Comparison of ENCODE assay signal across 8 cellular contexts in genomic region chr20:5127204-5127858, GRCh38. TPM values are rescaled to one million over a fixed set of nuclear protein-coding genes. Genes with fewer than 3 reads are reported as not detected.
DNase-seq lines count a peak whose midpoint lies in the region; ATAC-seq and TF ChIP-seq lines count a peak whose summit lies in the region.

No MANE protein-coding gene starts in this region.

- peaks cover 35 to 37% (median 36%) of the 10 kb centered on the region in 3 donors for H3K4me1 Mint-ChIP-seq in T-cell

- CTCF ChIA-PET in T-cell (lab: Charles Lee) = interaction anchor here (0.6 to 2.1 kb wide), 15 partner anchors 11 to 709 kb away, joined by 3 to 46 read pairs (median 4); no protein-coding TSS in a partner anchor

- H3K9me3 ChIP-seq in HAP-1 = no peaks in the 10 kb centered on the region
- no peaks in the 10 kb centered on the region for H3K9me3 ChIP-seq in gastrocnemius medialis

- POLR2A ChIA-PET in T-cell (lab: Charles Lee) = interaction anchor here (0.6 to 1.2 kb wide), 8 partner anchors 12 to 315 kb away, joined by 3 to 13 read pairs (median 4); no protein-coding TSS in a partner anchor

- peak overlapping the region; percentile 90 to 94 (median 93) for H3K4me3 Mint-ChIP-seq in T-cell

- ATAC-seq in T-cell (replicated peaks in 1 of 4) (peak; percentile 26 to 48 (median 32)), gastrocnemius medialis (peak; percentile 22 to 35)

- H3K36me3 ChIP-seq in HAP-1 (replicated peaks) = no peaks in the 10 kb centered on the region
- no peaks in the 10 kb centered on the region for H3K36me3 ChIP-seq in gastrocnemius medialis

- peak overlapping the region; percentile 92 to 99 (median 95) for H3K27ac ChIP-seq in gastrocnemius medialis

- H3K27ac Mint-ChIP-seq in T-cell = peak overlapping the region; percentile 95

- in situ Hi-C loops in HAP-1 (cut with MboI; ENCODE audit: low sequenced_read_pairs) (no loop called here), gastrocnemius medialis (cut with MboI; ENCODE audit: low sequenced_read_pairs in 4 of 4) (loop anchor here in 3 of 4 donors (5.0 to 10.0 kb wide), 2 partner anchors 57 to 60 kb away; no protein-coding TSS in a partner anchor)

- intact Hi-C loops in gastrocnemius medialis (cut with DNase I; ENCODE audit: low total_unique reads) = loop anchor here (2.0 to 10.0 kb wide), 3 partner anchors 23 to 757 kb away; no protein-coding TSS in a partner anchor

- peaks cover 7% of the 10 kb centered on the region; the same call in 1 of the 2 replicates for H3K4me1 ChIP-seq in HAP-1
- peaks cover 20 to 38% of the 10 kb centered on the region in 2 donors for H3K4me1 ChIP-seq in gastrocnemius medialis

- peak overlapping the region; percentile 62 for H3K4me3 ChIP-seq in HAP-1
- peak overlapping the region; percentile 73 to 89 (median 82) for H3K4me3 ChIP-seq in gastrocnemius medialis

- no peaks in the 10 kb centered on the region for H3K9me3 Mint-ChIP-seq in T-cell

- H3K27me3 ChIP-seq in HAP-1 (ENCODE audit: low read depth) = no peaks in the 10 kb centered on the region
- no peaks in the 10 kb centered on the region for H3K27me3 ChIP-seq in gastrocnemius medialis

- no peaks in the 10 kb centered on the region for H3K36me3 Mint-ChIP-seq in T-cell

- peak; percentile 30 for DNase-seq in GM03348 (ENCODE audit: low spot score)
- peak; percentile 22 to 73 for DNase-seq in HAP-1 (ENCODE audit: low spot score in 2 of 2)
- peak; percentile 69 for DNase-seq in M059J (ENCODE audit: low read depth)
- DNase-seq in T-cell = peak; percentile 32 to 78 (median 70)
- peak in 36 of 56 donors; percentile 5 to 73 (median 42) for DNase-seq in amygdala (lab: John Stamatoyannopoulos, UW)
- peak; percentile 37 for DNase-seq in hepatic stellate cell (ENCODE audit: low spot score)
- DNase-seq in gastrocnemius medialis = peak; percentile 16 to 55
- no peak for DNase-seq in cortex of kidney (lab: John Stamatoyannopoulos, UW)

- TF ChIP-seq POLR2A in gastrocnemius medialis (IDR thresholded peaks at IDR 0.05) = peak in 1 of 2 donors; percentile 36

- no peaks in the 10 kb centered on the region for H3K27me3 Mint-ChIP-seq in T-cell

- no peak for TF ChIP-seq CTCF in gastrocnemius medialis (IDR thresholded peaks at IDR 0.05 in 4 of 5, conservative IDR thresholded peaks at IDR 0.05 in 1 of 5)

RNA-seq across cellular contexts. Expression of gene CDS2, which starts 0.5 kb away (rescaled TPM):
- 25.8 and 42.0 TPM in 2 replicates for total RNA-seq in M059J (2014; rRNA removed; shearing (Covaris generic))
- total RNA-seq in T-cell (10 to 100 TPM; 47.1 to 62.2 (median 48.9) TPM), gastrocnemius medialis (10 to 100 TPM in 3 of 4 donors, 1 to 10 TPM in 1; 9.0 to 18.5 (median 14.5) TPM)

RNA-seq across cellular contexts. Expression of gene PCNA, which starts 7.6 kb away (rescaled TPM):
- total RNA-seq in M059J (2014; rRNA removed; shearing (Covaris generic)) = 800 and 803 TPM in 2 replicates
- total RNA-seq in T-cell (10 to 100 TPM; 30.8 to 54.7 (median 48.2) TPM), gastrocnemius medialis (10 to 100 TPM; 19.1 to 40.0 (median 25.4) TPM)

RNA-seq across cellular contexts. Expression of gene TMEM230, which starts 14.5 kb away (rescaled TPM):
- 303 and 326 TPM in 2 replicates for total RNA-seq in M059J (2014; rRNA removed; shearing (Covaris generic))
- 10 to 100 TPM; 55.6 to 72.7 (median 69.0) TPM for total RNA-seq in T-cell
- total RNA-seq in gastrocnemius medialis = 10 to 100 TPM; 59.6 to 87.5 (median 76.3) TPM

Comparison
In these comparisons a context has a peak if more than half of its experiments do, and no peak if none do; other contexts are left out.
1. RNA of gene PCNA, which starts 7.6 kb away (total RNA-seq): 800 to 803 TPM in M059J; 30.8 to 54.7 TPM in T-cell and 19.1 to 40.0 TPM in gastrocnemius medialis; every median in the first group is over 10 times any median in the second.